Comparison of ENCODE assay signal across 8 cellular contexts in genomic region chr16:3400446-3400778, GRCh38. TPM values are rescaled to one million over a fixed set of nuclear protein-coding genes. Genes with fewer than 3 reads are reported as not detected.
DNase-seq lines count a peak whose midpoint lies in the region; ATAC-seq and TF ChIP-seq lines count a peak whose summit lies in the region.

No MANE protein-coding gene starts in this region.

- peak overlapping the region; percentile 74 for H3K27ac Mint-ChIP-seq in T-helper 2 cell treated with Interferon-gamma antibody and Interleukin-4, amounts not matched to agents 5 μg/mL and 100 μg/mL, for 36 hours
- peak overlapping the region; percentile 61 for H3K27ac Mint-ChIP-seq in activated CD4-positive, alpha-beta memory T cell treated with anti-CD3 and anti-CD28 coated beads for 36 hours

- peak overlapping the region; percentile 56 to 95 (median 94) for H3K9ac ChIP-seq in subcutaneous abdominal adipose tissue (ENCODE audit: low read length in 5 of 5)

- H3K9me3 Mint-ChIP-seq in T-helper 2 cell treated with Interferon-gamma antibody and Interleukin-4, amounts not matched to agents 5 μg/mL and 100 μg/mL, for 36 hours, result peaks cover 56% of the 10 kb centered on the region
- H3K9me3 Mint-ChIP-seq in activated CD4-positive, alpha-beta memory T cell treated with anti-CD3 and anti-CD28 coated beads for 36 hours, result peaks cover 34% of the 10 kb centered on the region

- H3K4me1 ChIP-seq in subcutaneous abdominal adipose tissue (ENCODE audit: control insufficient read depth in 5 of 5, insufficient read depth in 5 of 5, low read length in 5 of 5), result peaks cover 4 to 23% (median 21%) of the 10 kb centered on the region in 5 donors

- CTCF ChIA-PET in activated CD4-positive, alpha-beta memory T cell treated with anti-CD3 and anti-CD28 coated beads for 36 hours (lab: Charles Lee), result interaction anchor here (0.6 to 3.0 kb wide), 7 partner anchors 57 to 250 kb away, joined by 3 to 14 read pairs (median 4); partner anchors contain the start of genes CLUAP1 and ZNF263

- no peak for TF ChIP-seq POLR2A in GM18505 (IDR thresholded peaks at IDR 0.05; ENCODE audit: borderline replicate concordance, extremely low read depth, insufficient read depth, insufficient read length)

- peaks cover 5% of the 10 kb centered on the region for H3K9me3 ChIP-seq in iPS-18c (ENCODE audit: control insufficient read depth, insufficient read depth, low read length)
- H3K9me3 ChIP-seq in subcutaneous abdominal adipose tissue (ENCODE audit: control insufficient read depth in 5 of 5, low read length in 5 of 5), result peaks cover 6 to 42% (median 30%) of the 10 kb centered on the region in 5 donors

- peaks cover 13% of the 10 kb centered on the region for H3K4me1 Mint-ChIP-seq in T-helper 2 cell treated with Interferon-gamma antibody and Interleukin-4, amounts not matched to agents 5 μg/mL and 100 μg/mL, for 36 hours (ENCODE audit: low read depth)
- H3K4me1 Mint-ChIP-seq in activated CD4-positive, alpha-beta memory T cell treated with anti-CD3 and anti-CD28 coated beads for 36 hours (ENCODE audit: low read depth), result peaks cover 53% of the 10 kb centered on the region

- H3K4me3 ChIP-seq in iPS-18c (ENCODE audit: insufficient read depth, low read depth, low read length) (peak overlapping the region; percentile 93), subcutaneous abdominal adipose tissue (ENCODE audit: low read depth in 1 of 5, low read length in 5 of 5) (peak overlapping the region; percentile 80 to 92 (median 89))

- peaks cover 69% of the 10 kb centered on the region for H3K36me3 Mint-ChIP-seq in T-helper 2 cell treated with Interferon-gamma antibody and Interleukin-4, amounts not matched to agents 5 μg/mL and 100 μg/mL, for 36 hours (ENCODE audit: low read depth)
- peaks cover 68% of the 10 kb centered on the region for H3K36me3 Mint-ChIP-seq in activated CD4-positive, alpha-beta memory T cell treated with anti-CD3 and anti-CD28 coated beads for 36 hours

- peak overlapping the region; percentile 41 for H3K27ac ChIP-seq in subcutaneous abdominal adipose tissue (ENCODE audit: low read depth, low read length)

- no peaks in the 10 kb centered on the region for H3K27me3 Mint-ChIP-seq in T-helper 2 cell treated with Interferon-gamma antibody and Interleukin-4, amounts not matched to agents 5 μg/mL and 100 μg/mL, for 36 hours (ENCODE audit: low read depth)
- H3K27me3 Mint-ChIP-seq in activated CD4-positive, alpha-beta memory T cell treated with anti-CD3 and anti-CD28 coated beads for 36 hours, result no peaks in the 10 kb centered on the region

- no peaks in the 10 kb centered on the region for H3K27me3 ChIP-seq in subcutaneous abdominal adipose tissue (ENCODE audit: control insufficient read depth in 5 of 5, insufficient read depth in 4 of 5, low read length in 5 of 5)

- ATAC-seq in GM18505 (IDR thresholded peaks at IDR 0.05; ENCODE audit: unreplicated experiment), result no peak

- peaks cover 21 to 42% (median 39%) of the 10 kb centered on the region in 5 donors for H3K36me3 ChIP-seq in subcutaneous abdominal adipose tissue (ENCODE audit: control insufficient read depth in 5 of 5, insufficient read depth in 5 of 5, low read length in 5 of 5)

- no peak for DNase-seq in T-helper 2 cell treated with Interferon-gamma antibody and Interleukin-4, amounts not matched to agents 5 μg/mL and 100 μg/mL, for 36 hours (ENCODE audit: low spot score)
- no peak for DNase-seq in T-helper 2 cell
- DNase-seq in activated CD4-positive, alpha-beta memory T cell treated with anti-CD3 and anti-CD28 coated beads for 36 hours, result no peak
- DNase-seq in DMS 273 (lab: John Stamatoyannopoulos, UW; ENCODE audit: unreplicated experiment), result no peak
- no peak for DNase-seq in NK-92 (lab: John Stamatoyannopoulos, UW; ENCODE audit: unreplicated experiment)

- POLR2A ChIA-PET in activated CD4-positive, alpha-beta memory T cell treated with anti-CD3 and anti-CD28 coated beads for 36 hours (lab: Charles Lee), result interaction anchor here (0.6 to 2.7 kb wide), 9 partner anchors 10 to 165 kb away, joined by 3 to 22 read pairs (median 4); partner anchors contain the start of genes NAA60, ZNF200, ZNF263 and ZNF597

- intact Hi-C loops in activated CD4-positive, alpha-beta memory T cell treated with anti-CD3 and anti-CD28 coated beads for 36 hours (cut with micrococcal nuclease), result loop anchor here (2.0 kb wide), 1 partner anchor 36 kb away; no protein-coding TSS in a partner anchor

- peak overlapping the region; percentile 89 for H3K4me3 Mint-ChIP-seq in T-helper 2 cell treated with Interferon-gamma antibody and Interleukin-4, amounts not matched to agents 5 μg/mL and 100 μg/mL, for 36 hours
- peak overlapping the region; percentile 88 for H3K4me3 Mint-ChIP-seq in activated CD4-positive, alpha-beta memory T cell treated with anti-CD3 and anti-CD28 coated beads for 36 hours

RNA-seq across cellular contexts. Expression of gene ZSCAN32, which starts 0.4 kb away (rescaled TPM):
- total RNA-seq in activated CD4-positive, alpha-beta memory T cell treated with anti-CD3 and anti-CD28 coated beads for 36 hours, result 10 to 100 TPM; 10.9 to 11.9 TPM

RNA-seq across cellular contexts. Expression of gene ZNF174, which starts 0.6 kb away (rescaled TPM):
- 1 to 10 TPM; 6.0 to 7.3 TPM for total RNA-seq in activated CD4-positive, alpha-beta memory T cell treated with anti-CD3 and anti-CD28 coated beads for 36 hours

RNA-seq across cellular contexts. Expression of gene ZNF597, which starts 42.9 kb away (rescaled TPM):
- 1 to 10 TPM; 1.6 to 2.1 TPM for total RNA-seq in activated CD4-positive, alpha-beta memory T cell treated with anti-CD3 and anti-CD28 coated beads for 36 hours

RNA-seq across cellular contexts. Expression of gene NAA60, which starts 43.1 kb away (rescaled TPM):
- 10 to 100 TPM; 26.9 to 34.1 TPM for total RNA-seq in activated CD4-positive, alpha-beta memory T cell treated with anti-CD3 and anti-CD28 coated beads for 36 hours

RNA-seq across cellular contexts. Expression of gene OR2C1, which starts 44.7 kb away (rescaled TPM):
- total RNA-seq in activated CD4-positive, alpha-beta memory T cell treated with anti-CD3 and anti-CD28 coated beads for 36 hours, result not detected
